Comparison of ENCODE assay signal across 9 cellular contexts in genomic region chr10:82969405-82969804, GRCh38.
DNase-seq lines count a peak whose midpoint lies in the region; TF ChIP-seq lines count a peak whose summit lies in the region.
"Had no signal": no experiment of that assay in that cellular context is flagged by ENCODE, and none has a peak within 500 bp of the region (broad histone marks: within the 10 kb centered on the region; RNA-seq: fewer than 3 reads in every experiment).

No MANE protein-coding gene starts in this region.

- no peaks in the 10 kb centered on the region for H3K9me3 Mint-ChIP-seq in nephron progenitor cell

- H3K4me3 ChIP-seq in Loucy (ENCODE audit: low read length, poor library complexity, severe bottlenecking) (no peak overlapping the region), mammary epithelial cell (replicated peaks in 1 of 3; ENCODE audit: insufficient read depth in 1 of 3, low read depth in 2 of 3, low read length in 3 of 3) (no peak overlapping the region), neural cell (ENCODE audit: low read length) (no peak overlapping the region)

- CTCF ChIA-PET in mammary epithelial cell (lab: Charles Lee; ENCODE audit: low non-redundant PET): interaction anchor here (0.5 to 0.7 kb wide), 9 partner anchors 50 to 903 kb away, joined by 3 to 6 read pairs (median 4); no protein-coding TSS in a partner anchor

- peaks cover 3% of the 10 kb centered on the region for H3K27me3 Mint-ChIP-seq in nephron progenitor cell (ENCODE audit: low read depth, poor library complexity)

- no peaks in the 10 kb centered on the region for H3K4me1 ChIP-seq in Loucy (ENCODE audit: insufficient read depth, low read length, poor library complexity, severe bottlenecking)
- no peaks in the 10 kb centered on the region for H3K4me1 ChIP-seq in mammary epithelial cell (ENCODE audit: insufficient read depth, low read length)

- H3K27me3 ChIP-seq in Loucy (ENCODE audit: insufficient read depth, low read length, poor library complexity, severe bottlenecking) (no peaks in the 10 kb centered on the region), mammary epithelial cell (ENCODE audit: insufficient read depth, low read length) (no peaks in the 10 kb centered on the region), neural cell (ENCODE audit: insufficient read depth, low read depth, low read length) (no peaks in the 10 kb centered on the region)

- H3K27ac ChIP-seq in mammary epithelial cell (ENCODE audit: insufficient read depth, low read depth, low read length) (no peak overlapping the region), neural cell (ENCODE audit: low read length) (no peak overlapping the region)

- H3K4me1 Mint-ChIP-seq in nephron progenitor cell: peaks cover 6% of the 10 kb centered on the region

- WGBS in mammary epithelial cell (ENCODE audit: low coverage, missing lambda C conversion rate): 0% methylated on average over 1 of the region's 1 CpG

- dilution Hi-C loops in mammary epithelial cell (cut with HindIII; ENCODE audit: low sequenced_read_pairs): no loop called here

- H3K9me3 ChIP-seq in Loucy (ENCODE audit: insufficient read depth, low read depth, low read length) (no peaks in the 10 kb centered on the region), mammary epithelial cell (replicated peaks; ENCODE audit: insufficient read depth, low read length) (no peaks in the 10 kb centered on the region), neural cell (ENCODE audit: low read length) (no peaks in the 10 kb centered on the region)

- peak; percentile 44 for TF ChIP-seq CTCF in Loucy (conservative IDR thresholded peaks at IDR 0.05; ENCODE audit: low read length)
- peak; percentile 37 to 53 for TF ChIP-seq CTCF in mammary epithelial cell (conservative IDR thresholded peaks at IDR 0.05 in 1 of 2, IDR thresholded peaks at IDR 0.05 in 1 of 2; ENCODE audit: extremely low read depth in 1 of 2, insufficient read depth in 1 of 2, low read depth in 1 of 2, low read length in 2 of 2)
- TF ChIP-seq CTCF in neural cell (IDR thresholded peaks at IDR 0.05; ENCODE audit: poor library complexity, severe bottlenecking): peak; percentile 54
- no peak for TF ChIP-seq CTCF in nephron progenitor cell (IDR thresholded peaks at IDR 0.05)

- H2AFZ ChIP-seq in Loucy (ENCODE audit: low read length) (no peak overlapping the region), mammary epithelial cell (ENCODE audit: low read depth, low read length) (no peak overlapping the region), neural cell (ENCODE audit: low read depth, low read length) (no peak overlapping the region)

- intact Hi-C loops in mammary epithelial cell (cut with micrococcal nuclease): loop anchor here (1.0 to 10.0 kb wide), 5 partner anchors 158 to 817 kb away; no protein-coding TSS in a partner anchor

- H3K9me2 ChIP-seq in Loucy (replicated peaks; ENCODE audit: low read depth, low read length) (no peaks in the 10 kb centered on the region), neural cell (ENCODE audit: insufficient read depth, low read length) (no peaks in the 10 kb centered on the region)

- no peak overlapping the region for H3K4me3 Mint-ChIP-seq in nephron progenitor cell

- H3K36me3 ChIP-seq in Loucy (ENCODE audit: insufficient read depth, low read length) (no peaks in the 10 kb centered on the region), mammary epithelial cell (ENCODE audit: insufficient read depth, low read length) (no peaks in the 10 kb centered on the region), neural cell (ENCODE audit: insufficient read depth, low read length) (no peaks in the 10 kb centered on the region)

- H3F3A ChIP-seq in Loucy (ENCODE audit: low read depth) (no peaks in the 10 kb centered on the region), neural cell (ENCODE audit: insufficient read depth, low read length, poor library complexity, severe bottlenecking) (peaks cover 3% of the 10 kb centered on the region)

- H3K9ac ChIP-seq in Loucy (ENCODE audit: low read depth, low read length, poor library complexity, severe bottlenecking) (no peak overlapping the region), mammary epithelial cell (ENCODE audit: insufficient read depth, low read length) (no peak overlapping the region), neural cell (ENCODE audit: low read length) (no peak overlapping the region)

- TF ChIP-seq RAD21 in neural cell (conservative IDR thresholded peaks at IDR 0.05): peak; percentile 63

- H3K79me2 ChIP-seq in Loucy (ENCODE audit: insufficient read depth, low read length) (no peaks in the 10 kb centered on the region), mammary epithelial cell (ENCODE audit: insufficient read depth, low read length) (no peaks in the 10 kb centered on the region), neural cell (replicated peaks; ENCODE audit: insufficient read depth, low read length) (no peaks in the 10 kb centered on the region)

- BruUV-seq in mammary epithelial cell (replicated peaks; lab: Mats Ljungman, UMichigan): no TSS peak

- H3K27ac Mint-ChIP-seq in nephron progenitor cell: no peak overlapping the region

- in situ Hi-C loops in mammary epithelial cell (cut with MboI; ENCODE audit: low sequenced_read_pairs in 2 of 2): loop anchor here in 1 of 2 donors (10.0 kb wide), 1 partner anchor 155 kb away; no protein-coding TSS in a partner anchor

- no peaks in the 10 kb centered on the region for H3K36me3 Mint-ChIP-seq in nephron progenitor cell (ENCODE audit: low read depth)

- peak; percentile 4 for DNase-seq in EL
- DNase-seq in mammary epithelial cell: peak; percentile 7
- no peak for DNase-seq in GF-D8 (lab: John Stamatoyannopoulos, UW)
- DNase-seq in inferior parietal cortex (ENCODE audit: extremely low spot score): no peak
- DNase-seq in nephron progenitor cell: no peak
- no peak for DNase-seq in NOMO-1 treated with DMSO at 0.1 percent for 48 hours (lab: John Stamatoyannopoulos, UW; ENCODE audit: unreplicated experiment)
- DNase-seq: activated CD8-positive, alpha-beta memory T cell treated with anti-CD3 and anti-CD28 coated beads, Interleukin-2, amount 50 U/mL, for 4 hours had no signal

- no peak overlapping the region for H3K4me2 ChIP-seq in Loucy (ENCODE audit: low read depth, low read length, poor library complexity, severe bottlenecking)
- H3K4me2 ChIP-seq in mammary epithelial cell (ENCODE audit: insufficient read depth, low read depth, low read length): no peak overlapping the region
- no peak overlapping the region for H3K4me2 ChIP-seq in neural cell (ENCODE audit: low read length)

- H4K20me1 ChIP-seq in Loucy (ENCODE audit: insufficient read depth, low read length, poor library complexity, severe bottlenecking) (no peaks in the 10 kb centered on the region), mammary epithelial cell (ENCODE audit: insufficient read depth, low read length) (no peaks in the 10 kb centered on the region), neural cell (ENCODE audit: insufficient read depth) (no peaks in the 10 kb centered on the region)

- TF ChIP-seq EP300 in neural cell (conservative IDR thresholded peaks at IDR 0.05; ENCODE audit: poor library complexity, severe bottlenecking): no peak

TF ChIP-seq in neural cell, 6 proteins besides CTCF, POLR2A, EP300 and RAD21:
- TF ChIP-seq EZH2 (IDR thresholded peaks at IDR 0.05; ENCODE audit: borderline replicate concordance, insufficient read depth, low read length, poor library complexity, severe bottlenecking) (no peak), SMC3 (conservative IDR thresholded peaks at IDR 0.05; ENCODE audit: poor library complexity) (peak; percentile 63)

Comparison
In these comparisons a context has a peak if more than half of its experiments do, and no peak if none do; other contexts are left out.
1. DNase-seq: peak in EL (single experiment) and mammary epithelial cell (single experiment); none in GF-D8 (single experiment), inferior parietal cortex (single experiment), nephron progenitor cell (single experiment) and NOMO-1 treated with DMSO at 0.1 percent for 48 hours (single experiment).